22 cellular contexts compared by ENCODE assay signal in the genomic region with DNA sequence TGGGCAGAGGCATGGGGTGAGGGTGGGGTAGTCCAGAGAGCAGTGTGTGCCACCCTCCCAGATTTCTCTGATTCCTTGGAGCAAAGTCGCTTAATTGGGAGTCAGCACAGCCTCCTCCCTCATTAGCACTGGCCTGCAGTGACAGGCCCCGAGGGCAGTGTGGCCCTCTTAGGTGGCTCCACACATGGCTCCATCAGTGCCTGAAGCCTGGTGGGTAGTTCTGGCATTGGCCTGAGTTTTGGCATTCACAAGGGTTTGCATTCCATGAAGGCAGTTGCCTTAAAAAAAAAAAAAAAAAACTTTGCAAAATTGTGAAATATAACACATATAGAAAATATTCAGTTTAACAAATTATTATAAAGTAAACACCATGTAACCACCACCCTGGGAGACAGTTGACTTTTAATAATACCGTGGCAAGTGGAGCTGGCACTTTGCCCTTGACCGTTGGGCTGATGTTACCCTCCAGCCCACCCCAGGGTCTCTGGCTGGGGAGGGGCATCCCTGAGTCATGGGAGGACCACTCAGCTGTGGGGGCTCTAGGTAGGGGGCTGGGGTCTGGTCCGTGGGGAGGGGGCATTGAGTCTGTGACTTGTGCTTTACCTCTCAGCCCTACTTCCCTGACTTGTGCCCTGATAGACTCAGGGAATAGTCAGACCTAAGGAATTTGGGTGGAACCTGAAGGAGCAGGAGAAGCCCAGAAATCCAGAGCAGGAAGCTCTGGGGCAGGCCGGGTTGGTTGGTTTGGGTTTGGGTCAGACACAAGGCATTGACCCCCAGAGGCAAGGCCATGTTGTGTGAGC. TPM values are rescaled to one million over a fixed set of nuclear protein-coding genes. Genes with fewer than 3 reads are reported as not detected.
DNase-seq lines count a peak whose midpoint lies in the region; ATAC-seq, FAIRE-seq and TF ChIP-seq lines count a peak whose summit lies in the region.
"Had no signal": no experiment of that assay in that cellular context is flagged by ENCODE, and none has a peak within 500 bp of the region (broad histone marks: within the 10 kb centered on the region; RNA-seq: fewer than 3 reads in every experiment).

No MANE protein-coding gene starts in this region.

- H3F3A ChIP-seq in PC-3 (ENCODE audit: low read length, unreplicated experiment), result no peaks in the 10 kb centered on the region

- H3K27me3 ChIP-seq in PC-3 (ENCODE audit: low read length), result no peaks in the 10 kb centered on the region

- H3K36me3 ChIP-seq in PC-3 (ENCODE audit: low read depth, low read length), result no peaks in the 10 kb centered on the region
- H3K36me3 ChIP-seq: brain microvascular endothelial cell, left ventricle myocardium inferior, neutrophil, WERI-Rb-1 had no signal

- BruUV-seq in PC-3 (replicated peaks; lab: Mats Ljungman, UMichigan), result no TSS peak

- peak; percentile 57 for DNase-seq in A172 (ENCODE audit: low spot score)
- peak; percentile 85 for DNase-seq in H54 (ENCODE audit: insufficient read length, low spot score)
- peak; percentile 84 for DNase-seq in PC-3
- DNase-seq in fibroblast of the aortic adventitia (ENCODE audit: low read depth), result peak; percentile 10
- DNase-seq in ecto neural progenitor cell (ENCODE audit: low spot score), result no peak
- no peak for DNase-seq in NCI-H1694 (lab: John Stamatoyannopoulos, UW)
- DNase-seq: activated CD8-positive, alpha-beta T cell treated with anti-CD3 and anti-CD28 coated beads for 36 hours; activated T-cell treated with anti-CD3 and anti-CD28 coated beads, Interleukin-2, amount 50 U/mL, for 4 hours; brain microvascular endothelial cell; erythroblast; left ventricle myocardium inferior; MM.1S; mucosa of descending colon; NCI-H187 treated with DMSO at 0.1 percent for 48 hours; NCI-H446; retina; stimulated activated naive CD8-positive, alpha-beta T cell treated with anti-CD3 and anti-CD28 coated beads, Interleukin-15, amount 100 ng/mL, for 72 hours; WERI-Rb-1 had no signal

- 0 out of 2 replicates have a peak overlapping the region, but pooled peaks have one; percentile 36 for H3K4me3 ChIP-seq in PC-3 (ENCODE audit: low read length)
- H3K4me3 ChIP-seq in fibroblast of the aortic adventitia (ENCODE audit: low read depth, low read length), result no peak overlapping the region
- H3K4me3 ChIP-seq: left ventricle myocardium inferior, mucosa of descending colon had no signal

- POLR2A ChIA-PET in PC-3 (lab: Charles Lee; ENCODE audit: unreplicated experiment), result no interaction called here

- H3K27ac ChIP-seq in PC-3 (ENCODE audit: low read length), result peak overlapping the region; percentile 85
- H3K27ac ChIP-seq: brain microvascular endothelial cell, left ventricle myocardium inferior, neutrophil, WERI-Rb-1 had no signal

- H4K20me1 ChIP-seq in PC-3 (ENCODE audit: low read length), result no peaks in the 10 kb centered on the region

- no peaks in the 10 kb centered on the region for H3K79me2 ChIP-seq in PC-3 (ENCODE audit: low read length)

- peak; percentile 57 for FAIRE-seq in H54 (lab: Jason Lieb, UNC)
- FAIRE-seq: HepG2 had no signal

- CTCF ChIA-PET in PC-3 (lab: Charles Lee), result no interaction called here

- no peaks in the 10 kb centered on the region for H3K9me2 ChIP-seq in PC-3 (replicated peaks; ENCODE audit: low read length)

- TF ChIP-seq CTCF in PC-3 (conservative IDR thresholded peaks at IDR 0.05; ENCODE audit: low read depth, low read length) (no peak), fibroblast of the aortic adventitia (IDR thresholded peaks at IDR 0.05; ENCODE audit: insufficient read depth, low read length) (no peak)

- H2AFZ ChIP-seq in PC-3 (ENCODE audit: low read length), result peak overlapping the region; percentile 68

- peak overlapping the region; percentile 79 for H3K4me2 ChIP-seq in PC-3 (ENCODE audit: low read length)

- 0 out of 2 replicates have a peak overlapping the region, but pooled peaks have one; percentile 19 for H3K9ac ChIP-seq in PC-3 (ENCODE audit: low read length)

- no peak for TF ChIP-seq POLR2A in H54 (IDR thresholded peaks at IDR 0.05; ENCODE audit: low read depth, low read length)

- intact Hi-C loops in PC-3 (cut with micrococcal nuclease), result loop anchor here (5.0 kb wide), 1 partner anchor 42 kb away; no protein-coding TSS in a partner anchor

- peaks cover 21% of the 10 kb centered on the region for H3K4me1 ChIP-seq in PC-3 (ENCODE audit: insufficient read depth, low read length)
- H3K4me1 ChIP-seq: left ventricle myocardium inferior had no signal

- ATAC-seq in PC-3, result peak; percentile 97
- ATAC-seq in GM18517 (IDR thresholded peaks at IDR 0.05; ENCODE audit: unreplicated experiment), result no peak
- no peak for ATAC-seq in GM19397 (IDR thresholded peaks at IDR 0.05; ENCODE audit: unreplicated experiment)
- ATAC-seq: activated CD8-positive, alpha-beta T cell treated with anti-CD3 and anti-CD28 coated beads for 36 hours; activated T-cell treated with anti-CD3 and anti-CD28 coated beads, Interleukin-2, amount 50 U/mL, for 4 hours; HepG2; mucosa of descending colon; stimulated activated naive CD8-positive, alpha-beta T cell treated with anti-CD3 and anti-CD28 coated beads, Interleukin-15, amount 100 ng/mL, for 72 hours had no signal

- H3K9me3 ChIP-seq in PC-3 (ENCODE audit: low read length), result no peaks in the 10 kb centered on the region
- H3K9me3 ChIP-seq: neutrophil had no signal

RNA-seq across cellular contexts. Expression of gene PITX1, which starts 51.3 kb away (rescaled TPM):
- total RNA-seq in A172 (2014; rRNA removed; shearing (Covaris generic)), result 43.7 and 49.3 TPM in 2 replicates
- 40.8 and 69.0 TPM in 2 replicates for total RNA-seq in PC-3 (2014; rRNA removed)
- 1.5 TPM in 1 of 2 replicates, not detected in the other for total RNA-seq in fibroblast of the aortic adventitia (ENCODE audit: low replicate concordance)
- total RNA-seq: left ventricle myocardium inferior had no signal

Comparison
In these comparisons a context has a peak if more than half of its experiments do, and no peak if none do; other contexts are left out.
1. DNase-seq: peak in A172 (single experiment), H54 (single experiment), PC-3 (single experiment) and fibroblast of the aortic adventitia (single experiment); none in ecto neural progenitor cell (single experiment) and NCI-H1694 (single experiment).
2. RNA of gene PITX1, which starts 51.3 kb away (total RNA-seq): 43.7 to 49.3 TPM in A172 and 40.8 to 69.0 TPM in PC-3; 1.5 TPM in fibroblast of the aortic adventitia; every median in the first group is over 10 times any median in the second.